36 cellular contexts compared by ENCODE assay signal in the genomic region with DNA sequence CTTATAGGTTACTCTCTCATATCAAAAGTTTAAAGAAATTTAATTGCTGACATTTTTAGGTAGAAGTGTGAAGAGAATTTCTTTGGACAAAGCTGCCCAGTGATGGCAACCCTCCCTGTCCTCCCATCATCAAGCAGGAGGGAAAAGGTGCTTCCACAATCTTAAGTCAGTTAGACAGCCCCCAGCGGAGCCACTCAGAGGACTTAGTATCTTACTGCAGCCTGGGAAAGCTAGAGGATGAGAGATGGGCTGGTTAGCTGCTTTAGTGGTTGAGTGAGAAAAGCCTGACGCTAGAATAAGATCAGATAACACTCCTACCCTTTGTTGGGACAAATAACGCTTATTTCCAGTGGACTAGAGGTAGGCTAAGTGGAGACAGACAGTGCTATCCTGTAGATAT.
"Had no signal": no experiment of that assay in that cellular context is flagged by ENCODE, and none has a peak within 500 bp of the region (broad histone marks: within the 10 kb centered on the region; RNA-seq: fewer than 3 reads in every experiment).

No MANE protein-coding gene starts in this region.

- H3K36me3 ChIP-seq: adrenal gland had no signal

- DNase-seq: activated B cell treated with CpG ODN at 0.5 μM for 24 hours; activated CD4-positive, alpha-beta memory T cell treated with anti-CD3 and anti-CD28 coated beads for 36 hours; activated CD4-positive, alpha-beta T cell treated with anti-CD3 and anti-CD28 coated beads for 4 hours; activated CD4-positive, alpha-beta T cell treated with anti-CD3 and anti-CD28 coated beads, Interleukin-2, amount 50 U/mL, for 1 hour; activated CD4-positive, CD25-positive, alpha-beta regulatory T cell treated with anti-CD3 and anti-CD28 coated beads, Interleukin-2, amount 50 U/mL, for 72 hours; activated CD8-positive, alpha-beta memory T cell treated with anti-CD3 and anti-CD28 coated beads, Interleukin-2, amount 50 U/mL, for 4 hours; activated gamma-delta T cell treated with Interleukin-2 at 50 U/mL for 16 hours; activated naive CD4-positive, alpha-beta T cell treated with anti-CD3 and anti-CD28 coated beads for 36 hours; activated T-cell treated with anti-CD3 and anti-CD28 coated beads for 4 hours; activated T-cell treated with anti-CD3 and anti-CD28 coated beads, Interleukin-2, amount 50 U/mL, for 4 hours; adrenal gland; body of pancreas; Karpas-422; MV-4-11; NCI-H1092; NCI-H1436 treated with DMSO at 0.1 percent for 48 hours; NCI-H1694 treated with DMSO at 0.1 percent for 48 hours; NCI-H2029; NCI-H2171 treated with DMSO at 0.1 percent for 48 hours; NCI-H2227 treated with DMSO at 0.1 percent for 48 hours; NCI-H446; NCI-H510A treated with DMSO at 0.1 percent for 48 hours; NCI-H526 treated with DMSO at 0.1 percent for 48 hours; NCI-H774; PC-3; SIG-M5; T-cell; T-helper 2 cell; T-helper 9 cell had no signal

- H3K9me3 ChIP-seq: adrenal gland, body of pancreas, breast epithelium had no signal

- ATAC-seq: activated T-cell treated with anti-CD3 and anti-CD28 coated beads, Interleukin-2, amount 50 U/mL, for 4 hours; body of pancreas; PC-3; Right ventricle myocardium inferior; SK-N-SH treated with all-trans-retinoic acid at 6 μM for 48 hours; T-cell had no signal

- H3K4me3 ChIP-seq: adrenal gland, body of pancreas, breast epithelium had no signal

- H3K27ac ChIP-seq: adrenal gland, body of pancreas, breast epithelium, RWPE1, VCaP had no signal

- H3K4me1 ChIP-seq: adrenal gland, body of pancreas, breast epithelium had no signal

- H3K27me3 ChIP-seq: adrenal gland, body of pancreas, breast epithelium had no signal

- FAIRE-seq: astrocyte, RCC 7860 had no signal
